19 cellular contexts compared by ENCODE assay signal in genomic region chr7:131159961-131160361, GRCh38.
DNase-seq lines count a peak whose midpoint lies in the region; ATAC-seq and TF ChIP-seq lines count a peak whose summit lies in the region.
"Had no signal": no experiment of that assay in that cellular context is flagged by ENCODE, and none has a peak within 500 bp of the region (broad histone marks: within the 10 kb centered on the region; RNA-seq: fewer than 3 reads in every experiment).

No MANE protein-coding gene starts in this region.

- in situ Hi-C loops in GM23248 (cut with MboI), result no loop called here
- in situ Hi-C loops in astrocyte of the spinal cord (cut with HindIII; ENCODE audit: low sequenced_read_pairs), result no loop called here

- no peak overlapping the region for H3K4me3 ChIP-seq in GM23248
- H3K4me3 ChIP-seq in astrocyte of the spinal cord (ENCODE audit: low read depth, low read length), result no peak overlapping the region
- no peak overlapping the region for H3K4me3 ChIP-seq in coronary artery
- H3K4me3 ChIP-seq: BLaER1 treated with 17β-estradiol and CSF1 and Interleukin-3, amounts not matched to agents 10 nM and 100 nM; thyroid gland had no signal

- no peak overlapping the region for H3K4me2 ChIP-seq in GM23248 (ENCODE audit: unreplicated experiment)
- H3K4me2 ChIP-seq: BLaER1 treated with 17β-estradiol and CSF1 and Interleukin-3, amounts not matched to agents 10 nM and 100 nM had no signal

- no peak overlapping the region for H2AFZ ChIP-seq in GM23248

- ATAC-seq in left cardiac atrium (no peak), esophagus mucosa (no peak)
- ATAC-seq: activated naive CD8-positive, alpha-beta T cell treated with anti-CD3 and anti-CD28 coated beads, Interleukin-2, amount 50 U/mL, for 24 hours had no signal

- H3K9me3 ChIP-seq in GM23248 (ENCODE audit: low read depth), result no peaks in the 10 kb centered on the region
- H3K9me3 ChIP-seq: BLaER1 treated with 17β-estradiol and CSF1 and Interleukin-3, amounts not matched to agents 10 nM and 100 nM; thyroid gland had no signal

- H3K9me2 ChIP-seq in GM23248 (ENCODE audit: insufficient read depth), result no peaks in the 10 kb centered on the region

- TF ChIP-seq CTCF in astrocyte of the spinal cord (IDR thresholded peaks at IDR 0.05; ENCODE audit: low read depth, low read length) (no peak), coronary artery (IDR thresholded peaks at IDR 0.05) (no peak)

- WGBS in GM23248 (ENCODE audit: low coverage in 1 of 2, low lambda C conversion rate in 2 of 2, missing lambda C conversion rate in 2 of 2), 2 experiments, result 83 to 92% methylated on average over 2 of the region's 2 CpGs

- H3K9ac ChIP-seq in GM23248, result no peak overlapping the region
- H3K9ac ChIP-seq: BLaER1 treated with 17β-estradiol and CSF1 and Interleukin-3, amounts not matched to agents 10 nM and 100 nM had no signal

- H3K27me3 ChIP-seq in GM23248 (replicated peaks; ENCODE audit: insufficient read depth), result no peaks in the 10 kb centered on the region
- H3K27me3 ChIP-seq: BLaER1 treated with 17β-estradiol and CSF1 and Interleukin-3, amounts not matched to agents 10 nM and 100 nM; thyroid gland had no signal

- peaks cover 42% of the 10 kb centered on the region for H3F3A ChIP-seq in GM23248 (ENCODE audit: insufficient read depth)

- H4K20me1 ChIP-seq in GM23248 (ENCODE audit: insufficient read depth), result no peaks in the 10 kb centered on the region
- H4K20me1 ChIP-seq: BLaER1 treated with 17β-estradiol and CSF1 and Interleukin-3, amounts not matched to agents 10 nM and 100 nM had no signal

- peak; percentile 73 for DNase-seq in GM23248
- DNase-seq in NCI-H2107 treated with DMSO at 0.1 percent for 48 hours (lab: John Stamatoyannopoulos, UW; ENCODE audit: unreplicated experiment), result peak; percentile 94
- DNase-seq in astrocyte of the spinal cord (ENCODE audit: low read depth, low spot score), result peak; percentile 59
- DNase-seq in myocyte (ENCODE audit: low read depth), result peak; percentile 22
- DNase-seq in left cardiac atrium, result no peak
- no peak for DNase-seq in coronary artery (ENCODE audit: low spot score)
- DNase-seq in NCI-H1417 (lab: John Stamatoyannopoulos, UW), result no peak
- DNase-seq: activated CD4-positive, alpha-beta T cell treated with anti-CD3 and anti-CD28 coated beads, Interleukin-2, amount 50 U/mL, for 1 hour; activated naive CD8-positive, alpha-beta T cell treated with anti-CD3 and anti-CD28 coated beads, Interleukin-2, amount 50 U/mL, for 24 hours; activated T-cell treated with anti-CD3 and anti-CD28 coated beads, Interleukin-2, amount 50 U/mL, for 1 hour; DMS153; NCI-H2171; occipital lobe; SHP77 treated with DMSO at 0.1 percent for 48 hours; stimulated activated CD4-positive, alpha-beta T cell treated with anti-CD3 and anti-CD28 coated beads, Interleukin-4, amount 100 ng/mL, for 24 hours; T1000; thyroid gland had no signal

- H3K79me2 ChIP-seq in GM23248 (ENCODE audit: insufficient read depth), result no peaks in the 10 kb centered on the region

- intact Hi-C loops in left cardiac atrium (cut with DNase I), result no loop called here

- H3K4me1 ChIP-seq in GM23248 (ENCODE audit: insufficient read depth), result peaks cover 42% of the 10 kb centered on the region
- H3K4me1 ChIP-seq: BLaER1 treated with 17β-estradiol and CSF1 and Interleukin-3, amounts not matched to agents 10 nM and 100 nM; thyroid gland had no signal

- H3K36me3 ChIP-seq in GM23248 (ENCODE audit: low read depth), result no peaks in the 10 kb centered on the region
- H3K36me3 ChIP-seq: BLaER1 treated with 17β-estradiol and CSF1 and Interleukin-3, amounts not matched to agents 10 nM and 100 nM; thyroid gland had no signal

- H3K27ac ChIP-seq in GM23248 (peak overlapping the region; percentile 26; the same call in 1 of the 2 replicates), coronary artery (no peak overlapping the region)
- H3K27ac ChIP-seq: BLaER1 treated with 17β-estradiol and CSF1 and Interleukin-3, amounts not matched to agents 10 nM and 100 nM; thyroid gland had no signal

Comparison
In these comparisons a context has a peak if more than half of its experiments do, and no peak if none do; other contexts are left out.
1. DNase-seq: peak in GM23248 (single experiment), NCI-H2107 treated with DMSO at 0.1 percent for 48 hours (single experiment), astrocyte of the spinal cord (single experiment) and myocyte (single experiment); none in left cardiac atrium (single experiment), coronary artery (single experiment) and NCI-H1417 (0 of 3).